ENCODE assay signal across 22 cellular contexts in the genomic region with DNA sequence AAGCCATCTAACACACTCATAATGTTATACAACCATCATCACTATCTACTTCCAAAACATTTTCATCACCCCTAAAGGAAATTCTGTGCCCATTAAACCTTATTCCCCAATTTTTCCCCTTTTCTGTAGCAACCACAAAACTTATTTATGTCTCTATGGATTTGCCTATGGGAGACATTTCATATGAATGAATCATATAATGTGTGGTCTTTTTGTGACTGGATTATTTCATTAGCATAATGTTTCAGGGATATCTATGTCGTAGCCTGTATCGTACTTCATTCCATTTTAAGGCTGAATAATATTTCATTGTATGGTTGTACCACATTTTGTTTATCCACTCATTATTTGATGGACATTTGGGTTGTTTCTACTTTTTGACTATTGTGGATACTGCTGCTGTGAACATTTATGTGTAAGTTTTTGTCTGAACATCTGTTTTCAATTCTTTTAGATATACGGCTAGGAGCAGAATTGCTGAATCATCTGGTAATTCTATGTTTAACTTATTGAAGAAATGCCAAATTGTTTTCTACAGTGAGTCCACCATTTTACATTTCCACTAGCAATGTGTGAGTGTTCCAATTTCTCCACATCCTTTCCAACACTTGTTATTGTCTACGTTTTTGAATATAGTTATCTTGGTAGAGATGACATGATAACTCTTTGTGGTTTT.
DNase-seq lines count a peak whose midpoint lies in the region; ATAC-seq and TF ChIP-seq lines count a peak whose summit lies in the region.
"Had no signal": no experiment of that assay in that cellular context is flagged by ENCODE, and none has a peak within 500 bp of the region (broad histone marks: within the 10 kb centered on the region; RNA-seq: fewer than 3 reads in every experiment).

No MANE protein-coding gene starts in this region.

- no peak overlapping the region for H2AK5ac ChIP-seq in mesenchymal stem cell (ENCODE audit: low read length, severe bottlenecking)

- H2AFZ ChIP-seq in mesenchymal stem cell (ENCODE audit: low read depth, low read length): no peak overlapping the region

- no peaks in the 10 kb centered on the region for H3K79me1 ChIP-seq in mesenchymal stem cell (replicated peaks; ENCODE audit: low read length, poor library complexity, severe bottlenecking)

- H3K23ac ChIP-seq in mesenchymal stem cell (ENCODE audit: low read length in 2 of 2): no peak overlapping the region

- H2BK5ac ChIP-seq in mesenchymal stem cell (ENCODE audit: low read depth, low read length, poor library complexity, severe bottlenecking): no peak overlapping the region

- ATAC-seq in left colon (no peak), HG03159 (IDR thresholded peaks at IDR 0.05; ENCODE audit: unreplicated experiment) (no peak)
- ATAC-seq: body of pancreas; left lung; naive thymus-derived CD8-positive, alpha-beta T cell; Panc1 had no signal

- H4K8ac ChIP-seq in mesenchymal stem cell (ENCODE audit: low read length): no peak overlapping the region

- no peak overlapping the region for H2BK12ac ChIP-seq in mesenchymal stem cell (ENCODE audit: low read length in 2 of 2)

- H3K9me3 ChIP-seq in mesenchymal stem cell (ENCODE audit: control insufficient read depth, low read length): no peaks in the 10 kb centered on the region
- H3K9me3 ChIP-seq: body of pancreas, colonic mucosa, esophagus squamous epithelium had no signal

- 100% methylated on average over 2 of the region's 4 CpGs for WGBS in mesenchymal stem cell

- H3K27ac ChIP-seq in mesenchymal stem cell (ENCODE audit: low read length, poor library complexity, severe bottlenecking): no peak overlapping the region
- H3K27ac ChIP-seq: body of pancreas, colonic mucosa, esophagus squamous epithelium, left lung, right atrium auricular region, upper lobe of left lung had no signal

- no peak overlapping the region for H3K4me2 ChIP-seq in mesenchymal stem cell (ENCODE audit: low read length, poor library complexity, severe bottlenecking)

- H3K36me3 ChIP-seq in mesenchymal stem cell (ENCODE audit: control insufficient read depth in 1 of 2, insufficient read depth in 2 of 2, low read depth in 1 of 2, low read length in 2 of 2): no peaks in the 10 kb centered on the region
- H3K36me3 ChIP-seq: colonic mucosa, esophagus squamous epithelium, left lung, right atrium auricular region, upper lobe of left lung had no signal

- no peaks in the 10 kb centered on the region for H3K4me1 ChIP-seq in mesenchymal stem cell (ENCODE audit: control insufficient read depth, insufficient read depth, low read depth, low read length)
- H3K4me1 ChIP-seq: body of pancreas, colonic mucosa, esophagus squamous epithelium, left lung, upper lobe of left lung had no signal

- no peak overlapping the region for H3K18ac ChIP-seq in mesenchymal stem cell (ENCODE audit: low read depth in 1 of 2, low read length in 2 of 2)

- no peak overlapping the region for H3K4ac ChIP-seq in mesenchymal stem cell (ENCODE audit: low read depth in 1 of 2, low read length in 2 of 2)

- no peak for TF ChIP-seq CTCF in cardiac fibroblast (IDR thresholded peaks at IDR 0.05; ENCODE audit: low read depth, low read length)

- no peak overlapping the region for H2BK120ac ChIP-seq in mesenchymal stem cell (ENCODE audit: low read depth, low read length)

- no peak overlapping the region for H3K4me3 ChIP-seq in cardiac fibroblast (replicated peaks in 1 of 2; ENCODE audit: low read depth in 2 of 2, low read length in 2 of 2)
- peak overlapping the region in 1 of 2 experiments; percentile 63 for H3K4me3 ChIP-seq in mesenchymal stem cell (ENCODE audit: insufficient read depth in 1 of 2, low read depth in 1 of 2, low read length in 2 of 2)
- H3K4me3 ChIP-seq: body of pancreas, colonic mucosa, esophagus squamous epithelium, left lung, right atrium auricular region, upper lobe of left lung had no signal

- no peak overlapping the region for H3K14ac ChIP-seq in mesenchymal stem cell (ENCODE audit: low read length in 2 of 2)

- no peak overlapping the region for H4K91ac ChIP-seq in mesenchymal stem cell (ENCODE audit: low read length)

- intact Hi-C loops in left colon (cut with DNase I, micrococcal nuclease): no loop called here

- DNase-seq in EL (peak; percentile 41), RPMI7951 (ENCODE audit: low read depth) (peak; percentile 89), cardiac fibroblast (ENCODE audit: low read depth in 2 of 2) (peak; percentile 19 to 66), mesenchymal stem cell (no peak), left colon (no peak), HuH-7 (ENCODE audit: low spot score) (no peak)
- DNase-seq: activated CD4-positive, alpha-beta T cell treated with anti-CD3 and anti-CD28 coated beads for 48 hours; activated T-cell treated with anti-CD3 and anti-CD28 coated beads, Interleukin-2, amount 50 U/mL, for 48 hours; body of pancreas; CD4-positive, alpha-beta T cell; colonic mucosa; esophagus squamous epithelium; GF-D8; left lung; naive thymus-derived CD8-positive, alpha-beta T cell; NCI-H2081 treated with DMSO at 0.1 percent for 48 hours; NCI-H510A; NK-92 treated with Interleukin-12 subunit alpha and Interleukin-12 subunit beta, amount 100 ng/mL, for 24 hours; upper lobe of left lung had no signal

- no peaks in the 10 kb centered on the region for H3K27me3 ChIP-seq in mesenchymal stem cell (ENCODE audit: control insufficient read depth in 1 of 2, insufficient read depth in 1 of 2, low read length in 2 of 2)
- H3K27me3 ChIP-seq: body of pancreas, colonic mucosa, esophagus squamous epithelium, left lung, right atrium auricular region, upper lobe of left lung had no signal

- H2BK15ac ChIP-seq in mesenchymal stem cell (ENCODE audit: low read depth, poor library complexity, severe bottlenecking): no peak overlapping the region

- H3K9ac ChIP-seq in mesenchymal stem cell (ENCODE audit: low read length): peak overlapping the region; percentile 30

Comparison
In these comparisons a context has a peak if more than half of its experiments do, and no peak if none do; other contexts are left out.
1. DNase-seq: peak in EL (single experiment), RPMI7951 (single experiment) and cardiac fibroblast (2 of 2); none in mesenchymal stem cell (single experiment), left colon (0 of 2) and HuH-7 (single experiment).